9 cellular contexts compared by ENCODE assay signal in the genomic region with DNA sequence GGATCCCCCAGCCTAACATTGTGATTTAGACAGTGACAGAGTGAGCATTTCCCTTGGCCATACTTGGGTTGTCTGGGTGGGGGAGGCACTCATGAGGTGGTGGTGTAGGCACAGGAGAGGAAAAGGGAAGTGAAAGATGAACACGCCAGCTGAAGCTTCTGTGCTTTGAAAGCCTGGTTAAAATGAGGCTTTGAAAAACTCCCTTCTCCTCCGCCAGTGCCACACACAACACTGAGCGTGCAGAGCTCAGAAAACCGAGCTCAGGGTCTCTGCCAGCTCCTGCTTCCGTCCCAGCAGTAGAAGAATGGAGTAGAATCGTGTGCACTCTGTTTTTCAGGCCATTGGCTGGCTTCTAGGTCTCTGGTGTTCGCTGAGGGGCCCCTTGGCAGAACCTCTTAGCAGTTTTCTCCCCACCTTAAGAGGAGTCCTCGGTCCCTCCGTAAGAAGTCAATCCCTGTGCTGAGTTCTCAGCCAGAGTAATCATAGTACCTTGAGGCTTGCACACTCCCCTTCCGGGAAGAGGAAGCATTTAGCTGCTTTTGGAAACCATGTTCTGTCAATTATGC. TPM values are rescaled to one million over a fixed set of nuclear protein-coding genes. Genes with fewer than 3 reads are reported as not detected.
A peak's percentile ranks its signal among the peaks of the same experiment; 100 is the strongest.
DNase-seq lines count a peak whose midpoint lies in the region; ATAC-seq and TF ChIP-seq lines count a peak whose summit lies in the region.
"Had no signal": no experiment of that assay in that cellular context is flagged by ENCODE, and none has a peak within 500 bp of the region (broad histone marks: within the 10 kb centered on the region; RNA-seq: fewer than 3 reads in every experiment).

No MANE protein-coding gene starts in this region.

- H3K4me1 ChIP-seq in Panc1 (ENCODE audit: control insufficient read depth, insufficient read depth, low read length): no peaks in the 10 kb centered on the region

- ATAC-seq in GM18861 (IDR thresholded peaks at IDR 0.05; ENCODE audit: unreplicated experiment): peak; percentile 92
- ATAC-seq in HG02763 (IDR thresholded peaks at IDR 0.05; ENCODE audit: unreplicated experiment): peak; percentile 82
- ATAC-seq in Panc1: peak; percentile 43; the same call in 1 of the 2 replicates
- no peak for ATAC-seq in SK-N-SH treated with all-trans-retinoic acid at 6 μM for 48 hours

- intact Hi-C loops in Panc1 (cut with micrococcal nuclease; ENCODE audit: unreplicated experiment): no loop called here
- intact Hi-C loops in lower leg skin (cut with DNase I; ENCODE audit: low total_unique reads): no loop called here

- H3K27me3 ChIP-seq in Panc1 (ENCODE audit: control insufficient read depth, insufficient read depth, low read length): no peaks in the 10 kb centered on the region

- peaks cover 1% of the 10 kb centered on the region for H3K36me3 Mint-ChIP-seq in osteocyte (ENCODE audit: unreplicated experiment)

- peaks cover 9% of the 10 kb centered on the region for H3K4me1 Mint-ChIP-seq in osteocyte (ENCODE audit: unreplicated experiment)

- in situ Hi-C loops in Panc1 (cut with HindIII; ENCODE audit: low pct_unique_long_range_greater_than_20kb, low sequenced_read_pairs): no loop called here

- H3K27ac Mint-ChIP-seq in osteocyte (ENCODE audit: unreplicated experiment): peak overlapping the region; percentile 14

- no peak for DNase-seq in Panc1 (ENCODE audit: low read depth, low spot score)
- peak in 39 of 61 donors; percentile 4 to 73 (median 37) for DNase-seq in caudate nucleus (lab: John Stamatoyannopoulos, UW)
- no peak for DNase-seq in osteocyte (ENCODE audit: extremely low spot score, unreplicated experiment)
- DNase-seq in lower leg skin (ENCODE audit: low spot score in 2 of 2): no peak
- DNase-seq in SK-N-DZ (ENCODE audit: low spot score): no peak

- CTCF ChIA-PET in Panc1 (lab: Charles Lee): no interaction called here

- no peaks in the 10 kb centered on the region for H3K9me3 Mint-ChIP-seq in osteocyte (ENCODE audit: unreplicated experiment)

- POLR2A ChIA-PET in Panc1 (lab: Charles Lee): no interaction called here

- H3K27me3 Mint-ChIP-seq in osteocyte (ENCODE audit: unreplicated experiment): no peaks in the 10 kb centered on the region

- 39 to 51% methylated on average over 10 of the region's 10 CpGs for WGBS in lower leg skin, 2 donors

- no peaks in the 10 kb centered on the region for H3K9me3 ChIP-seq in Panc1 (ENCODE audit: control insufficient read depth, insufficient read depth, low read depth, low read length)

- TF ChIP-seq CTCF in Panc1 (IDR thresholded peaks at IDR 0.05): no peak
- no peak for TF ChIP-seq CTCF in osteocyte (IDR thresholded peaks at IDR 0.05)
- TF ChIP-seq CTCF in lower leg skin (IDR thresholded peaks at IDR 0.05): no peak

- no peak for TF ChIP-seq POLR2A in lower leg skin (IDR thresholded peaks at IDR 0.05)

- H3K36me3 ChIP-seq in Panc1 (ENCODE audit: control insufficient read depth, insufficient read depth, low read length): no peaks in the 10 kb centered on the region

- H3K4me3 ChIP-seq in Panc1 (ENCODE audit: low read depth in 2 of 2, low read length in 2 of 2) (no peak overlapping the region), lower leg skin (ENCODE audit: low read depth, poor library complexity, severe bottlenecking) (no peak overlapping the region)

- no peak overlapping the region for H3K4me3 Mint-ChIP-seq in osteocyte (ENCODE audit: unreplicated experiment)

- H3K27ac ChIP-seq in Panc1 (ENCODE audit: low read length) (no peak overlapping the region), caudate nucleus (ENCODE audit: low read depth, low read length) (peak overlapping the region; percentile 46)

- BruUV-seq in Panc1 (replicated peaks; lab: Mats Ljungman, UMichigan): no TSS peak

TF ChIP-seq in SK-N-SH treated with all-trans-retinoic acid at 6 μM for 48 hours, 23 proteins besides CTCF, POLR2A, EP300 and RAD21:
- TF ChIP-seq SNAI2 (CRISPR knock-in tag; IDR thresholded peaks at IDR 0.05) (no peak), ISL1 (CRISPR knock-in tag; IDR thresholded peaks at IDR 0.05) (no peak), TSHZ2 (CRISPR knock-in tag; IDR thresholded peaks at IDR 0.05) (no peak), ZNF70 (CRISPR knock-in tag; IDR thresholded peaks at IDR 0.05) (no peak), ESRRG (CRISPR knock-in tag; IDR thresholded peaks at IDR 0.05) (no peak), GLIS3 (CRISPR knock-in tag; IDR thresholded peaks at IDR 0.05) (no peak), ZC3H10 (CRISPR knock-in tag; IDR thresholded peaks at IDR 0.05) (no peak), BACH2 (CRISPR knock-in tag; IDR thresholded peaks at IDR 0.05; ENCODE audit: borderline replicate concordance) (no peak), ZFP3 (CRISPR knock-in tag; IDR thresholded peaks at IDR 0.05) (no peak), ZNF8 (CRISPR knock-in tag; IDR thresholded peaks at IDR 0.05) (no peak), CREB5 (CRISPR knock-in tag; IDR thresholded peaks at IDR 0.05; ENCODE audit: low read depth) (no peak), PPARA (CRISPR knock-in tag; IDR thresholded peaks at IDR 0.05; ENCODE audit: borderline replicate concordance) (no peak)

RNA-seq across cellular contexts. Expression of gene PLEKHM2, which starts 12.9 kb away (rescaled TPM):
- total RNA-seq in Panc1 (2021; ENCODE audit: unreplicated experiment) (54.6 TPM), osteocyte (82.0 and 88.1 TPM in 2 replicates), lower leg skin (10 to 100 TPM; 55.5 to 98.7 (median 61.9) TPM)
- 76.4 TPM for polyA plus RNA-seq in Panc1 (2012; ENCODE audit: insufficient read length)
- polyA plus RNA-seq in SK-N-DZ (2014; cell fraction: cytosol; rRNA removed): 24.5 and 26.5 TPM in 2 replicates
- 38.0 and 51.0 TPM in 2 replicates for polyA plus RNA-seq in SK-N-DZ (2014; cell fraction: nucleus; rRNA removed)

RNA-seq across cellular contexts. Expression of gene SLC25A34, which starts 39.0 kb away (rescaled TPM):
- total RNA-seq in Panc1 (2021; ENCODE audit: unreplicated experiment) (0.64 TPM), osteocyte (1.3 and 2.8 TPM in 2 replicates), lower leg skin (1 to 10 TPM in 2 of 4 donors, under 1 TPM in 2; 0.38 to 1.8 (median 0.99) TPM)
- polyA plus RNA-seq in Panc1 (2012; ENCODE audit: insufficient read length): 0.24 TPM
- 0.35 and 0.89 TPM in 2 replicates for polyA plus RNA-seq in SK-N-DZ (2014; cell fraction: cytosol; rRNA removed)
- 1.6 and 4.3 TPM in 2 replicates for polyA plus RNA-seq in SK-N-DZ (2014; cell fraction: nucleus; rRNA removed)

RNA-seq across cellular contexts. Expression of gene TMEM82, which starts 45.3 kb away (rescaled TPM):
- total RNA-seq in Panc1 (2021; ENCODE audit: unreplicated experiment) (not detected), osteocyte (not detected in 2 replicates), lower leg skin (not detected)
- not detected for polyA plus RNA-seq in Panc1 (2012; ENCODE audit: insufficient read length)
- polyA plus RNA-seq in SK-N-DZ (2014; cell fraction: cytosol; rRNA removed): not detected in 2 replicates
- not detected in 2 replicates for polyA plus RNA-seq in SK-N-DZ (2014; cell fraction: nucleus; rRNA removed)
- total RNA-seq: NCI-H460 had no signal

Comparison
In these comparisons a context has a peak if more than half of its experiments do, and no peak if none do; other contexts are left out.
1. DNase-seq: peak in caudate nucleus (39 of 61); none in Panc1 (single experiment), osteocyte (single experiment), lower leg skin (0 of 2) and SK-N-DZ (single experiment).